6 cellular contexts compared by ENCODE assay signal in the genomic region with DNA sequence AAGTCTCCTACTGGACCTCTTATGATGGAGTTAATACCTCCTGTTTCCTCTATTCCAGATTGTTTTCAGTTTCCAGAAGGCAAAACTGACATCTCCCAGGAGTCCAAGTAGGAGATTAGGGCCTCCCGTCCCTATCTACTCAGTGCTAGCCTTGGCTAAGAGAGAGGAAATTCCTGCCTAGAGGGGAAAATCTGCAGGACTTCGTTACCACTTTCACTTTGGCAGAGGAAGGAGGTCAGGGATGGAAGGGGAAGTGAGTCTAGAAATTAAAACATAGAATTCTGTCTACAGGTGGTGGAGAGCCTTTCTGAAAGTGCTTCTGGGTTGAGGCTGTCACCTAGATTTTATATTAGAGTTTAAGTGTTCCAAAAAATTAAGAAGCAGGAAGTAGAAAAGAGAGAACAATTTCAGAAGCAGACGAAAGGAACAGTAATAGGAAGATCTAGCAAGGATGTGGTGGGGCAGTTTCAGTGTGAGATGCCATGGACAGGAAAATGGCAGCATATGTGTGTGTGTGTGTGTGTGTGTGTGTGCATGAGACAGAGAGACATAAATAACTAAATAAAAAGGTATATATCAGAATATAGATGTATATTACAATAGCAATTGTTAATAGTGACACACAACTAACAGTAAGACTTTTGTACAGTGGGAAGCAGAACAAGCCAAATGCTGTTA.
DNase-seq lines count a peak whose midpoint lies in the region; ATAC-seq and TF ChIP-seq lines count a peak whose summit lies in the region.

No MANE protein-coding gene starts in this region.

- TF ChIP-seq CTCF in OCI-LY3 (IDR thresholded peaks at IDR 0.05; ENCODE audit: low read depth, low read length): no peak

- H4K20me1 ChIP-seq in OCI-LY3 (ENCODE audit: insufficient read depth, low read length): no peaks in the 10 kb centered on the region

- H3K4me3 ChIP-seq in OCI-LY3 (ENCODE audit: low read length): peak overlapping the region; percentile 44

- H2AFZ ChIP-seq in OCI-LY3 (ENCODE audit: low read depth, low read length): peak overlapping the region; percentile 95

- H3K27me3 ChIP-seq in OCI-LY3 (ENCODE audit: low read depth, low read length): no peaks in the 10 kb centered on the region

- 0 out of 2 replicates have a peak overlapping the region, but pooled peaks have one; percentile 16 for H3K9ac ChIP-seq in OCI-LY3 (ENCODE audit: low read length)

- H3K79me2 ChIP-seq in OCI-LY3 (ENCODE audit: low read length): peaks cover 4% of the 10 kb centered on the region; the same call in 1 of the 2 replicates

- H3K27ac ChIP-seq in OCI-LY3 (ENCODE audit: low read length): no peak overlapping the region

- H3K4me1 ChIP-seq in OCI-LY3 (ENCODE audit: low read length): peaks cover 21% of the 10 kb centered on the region

- DNase-seq in EH (ENCODE audit: low read depth) (peak; percentile 53), kidney tubule cell (ENCODE audit: low spot score) (peak; percentile 10), retina (no peak)
- no peak for DNase-seq in stimulated activated CD4-positive, alpha-beta T cell treated with anti-CD3 and anti-CD28 coated beads, Interleukin-4, amount 100 ng/mL, for 4 hours

- no peaks in the 10 kb centered on the region for H3K9me3 ChIP-seq in OCI-LY3 (ENCODE audit: insufficient read depth, low read length)

- H3K36me3 ChIP-seq in OCI-LY3 (replicated peaks; ENCODE audit: low read depth, low read length): no peaks in the 10 kb centered on the region

- no peak for ATAC-seq in HG02763 (IDR thresholded peaks at IDR 0.05; ENCODE audit: unreplicated experiment)

- peak overlapping the region; percentile 53 for H3K4me2 ChIP-seq in OCI-LY3 (ENCODE audit: low read length)

Comparison
In these comparisons a context has a peak if more than half of its experiments do, and no peak if none do; other contexts are left out.
1. DNase-seq: peak in EH (single experiment) and kidney tubule cell (single experiment); none in retina (single experiment) and stimulated activated CD4-positive, alpha-beta T cell treated with anti-CD3 and anti-CD28 coated beads, Interleukin-4, amount 100 ng/mL, for 4 hours (0 of 2).